ENCODE assay signal across 13 cellular contexts in the genomic region with DNA sequence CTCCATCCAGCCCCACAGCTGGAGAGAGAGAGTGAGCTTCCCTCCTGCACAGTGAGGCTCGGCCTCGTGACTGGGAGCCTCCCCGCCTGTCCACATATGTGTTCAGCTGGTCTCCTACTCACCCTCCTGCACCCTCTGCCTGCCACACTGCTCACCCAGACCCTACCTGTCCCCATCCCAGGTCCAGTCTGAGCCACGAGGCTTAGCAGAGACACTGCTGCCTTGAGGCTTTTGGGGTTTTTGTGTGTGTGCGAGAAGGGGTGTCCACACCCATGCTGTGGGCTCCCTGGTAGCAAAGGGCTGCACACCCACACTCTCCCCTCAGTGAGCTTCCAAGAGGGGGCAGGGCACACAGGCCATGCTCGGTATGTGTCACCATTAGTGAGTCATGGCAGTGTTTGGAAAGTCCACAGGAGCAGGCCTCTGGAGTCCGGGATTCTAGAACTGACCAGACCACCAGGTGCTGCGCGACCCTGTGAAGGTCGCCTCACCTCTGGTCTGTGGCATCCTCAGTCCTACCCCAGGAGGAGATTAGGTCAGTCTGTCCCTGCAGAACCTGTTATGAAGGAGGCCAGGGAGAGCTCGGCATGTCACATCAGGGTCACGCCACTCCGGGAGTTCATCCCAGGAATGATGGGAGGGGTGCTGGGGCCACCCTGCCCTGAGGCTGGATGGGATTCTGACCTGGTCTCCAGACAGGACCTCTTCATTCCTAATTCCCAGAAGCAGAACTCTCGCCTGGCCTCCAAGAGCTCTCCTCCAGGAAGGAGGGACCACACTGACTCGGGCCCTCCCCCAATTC. TPM values are rescaled to one million over a fixed set of nuclear protein-coding genes. Genes with fewer than 3 reads are reported as not detected.
DNase-seq lines count a peak whose midpoint lies in the region; ATAC-seq and TF ChIP-seq lines count a peak whose summit lies in the region.
"Had no signal": no experiment of that assay in that cellular context is flagged by ENCODE, and none has a peak within 500 bp of the region (broad histone marks: within the 10 kb centered on the region; RNA-seq: fewer than 3 reads in every experiment).

No MANE protein-coding gene starts in this region.

- H3K23ac ChIP-seq in trophoblast cell (ENCODE audit: low read length), result no peak overlapping the region

- no peak for TF ChIP-seq CTCF in CD4-positive, alpha-beta T cell (IDR thresholded peaks at IDR 0.05)
- TF ChIP-seq CTCF in prostate gland (IDR thresholded peaks at IDR 0.05), result no peak

- no peaks in the 10 kb centered on the region for H3K4me1 Mint-ChIP-seq in CD4-positive, alpha-beta T cell (ENCODE audit: low read depth)

- H2BK120ac ChIP-seq in trophoblast cell (ENCODE audit: insufficient read depth, low read length, poor library complexity), result peak overlapping the region; percentile 88

- peak; percentile 83 for DNase-seq in GM03348 (ENCODE audit: low spot score)
- peak; percentile 11 to 31 for DNase-seq in SW 1271 (lab: John Stamatoyannopoulos, UW)
- DNase-seq in fibroblast of peridontal ligament (ENCODE audit: extremely low read depth), result peak; percentile 45
- DNase-seq in trophoblast cell, result peak; percentile 65 to 75
- no peak for DNase-seq in CD4-positive, alpha-beta T cell
- no peak for DNase-seq in prostate gland (ENCODE audit: low spot score)
- DNase-seq in activated naive CD4-positive, alpha-beta T cell treated with Interleukin-2 at 50 U/mL for 16 hours, result no peak
- DNase-seq in midbrain (lab: John Stamatoyannopoulos, UW), result no peak
- DNase-seq: activated CD8-positive, alpha-beta memory T cell treated with anti-CD3 and anti-CD28 coated beads for 24 hours; DMS79 had no signal

- peaks cover 10% of the 10 kb centered on the region for H3K79me2 ChIP-seq in trophoblast cell (ENCODE audit: control insufficient read depth, insufficient read depth, low read length, poor library complexity)

- H4K12ac ChIP-seq in trophoblast cell (ENCODE audit: low read depth, low read length), result peak overlapping the region; percentile 20

- peak overlapping the region; percentile 77 for H2BK5ac ChIP-seq in trophoblast cell (ENCODE audit: low read depth, low read length, poor library complexity)

- peak overlapping the region; percentile 42 for H3K14ac ChIP-seq in trophoblast cell (ENCODE audit: low read length)

- no peak overlapping the region for H3K4me3 ChIP-seq in trophoblast cell (ENCODE audit: low read depth, low read length)
- no peak overlapping the region for H3K4me3 ChIP-seq in prostate gland
- H3K4me3 ChIP-seq: cardiac muscle cell, Peyer's patch, skin epidermis had no signal

- peaks cover 60% of the 10 kb centered on the region for H3K79me1 ChIP-seq in trophoblast cell (ENCODE audit: low read length)

- no peak overlapping the region for H3K27ac Mint-ChIP-seq in CD4-positive, alpha-beta T cell

- TF ChIP-seq POLR2A in prostate gland (IDR thresholded peaks at IDR 0.05), result no peak

- no CpG with 5 or more reads among the region's 15 CpGs for WGBS in trophoblast cell (ENCODE audit: extremely low coverage, insufficient coverage, insufficient read length)
- 81% methylated on average over 15 of the region's 15 CpGs for WGBS in prostate gland

- peak overlapping the region; percentile 53 for H2BK12ac ChIP-seq in trophoblast cell (ENCODE audit: low read length)

- peak overlapping the region; percentile 97 for H4K91ac ChIP-seq in trophoblast cell (ENCODE audit: low read depth, low read length)

- H3K27me3 Mint-ChIP-seq in CD4-positive, alpha-beta T cell, result no peaks in the 10 kb centered on the region

- H3K4me1 ChIP-seq in trophoblast cell (ENCODE audit: control insufficient read depth in 1 of 2, insufficient read depth in 2 of 2, low read length in 2 of 2) (peaks cover 41 to 45% of the 10 kb centered on the region in 2 experiments), prostate gland (replicated peaks) (no peaks in the 10 kb centered on the region)

- no peaks in the 10 kb centered on the region for H3K27me3 ChIP-seq in trophoblast cell (ENCODE audit: insufficient read depth, low read length)
- no peaks in the 10 kb centered on the region for H3K27me3 ChIP-seq in CD4-positive, alpha-beta T cell (ENCODE audit: control insufficient read depth, insufficient read depth, low read length)
- H3K27me3 ChIP-seq in prostate gland (replicated peaks; ENCODE audit: insufficient read depth), result no peaks in the 10 kb centered on the region
- H3K27me3 ChIP-seq: cardiac muscle cell, Peyer's patch had no signal

- no peaks in the 10 kb centered on the region for H3K36me3 Mint-ChIP-seq in CD4-positive, alpha-beta T cell (ENCODE audit: low read depth)

- no peak for ATAC-seq in CD4-positive, alpha-beta T cell (ENCODE audit: poor library complexity)

- peak overlapping the region; percentile 56 for H2AFZ ChIP-seq in trophoblast cell (ENCODE audit: insufficient read depth, low read length, poor library complexity)

- H3K9me3 ChIP-seq in trophoblast cell (ENCODE audit: insufficient read depth, low read depth, low read length) (peaks cover 4% of the 10 kb centered on the region), prostate gland (no peaks in the 10 kb centered on the region)
- H3K9me3 ChIP-seq in CD4-positive, alpha-beta T cell (ENCODE audit: control insufficient read depth, low read length), result no peaks in the 10 kb centered on the region
- H3K9me3 ChIP-seq: Peyer's patch had no signal

- H2AK5ac ChIP-seq in trophoblast cell (ENCODE audit: low read length), result peak overlapping the region; percentile 87

- intact Hi-C loops in CD4-positive, alpha-beta T cell (cut with DNase I, micrococcal nuclease), result no loop called here
- intact Hi-C loops in prostate gland (cut with DNase I), result no loop called here

- peak overlapping the region; percentile 35 for H3K4ac ChIP-seq in trophoblast cell (ENCODE audit: low read depth, low read length)

- H3K9me3 Mint-ChIP-seq in CD4-positive, alpha-beta T cell, result no peaks in the 10 kb centered on the region

- H3K9ac ChIP-seq in trophoblast cell (ENCODE audit: low read length), result no peak overlapping the region

- no peak overlapping the region for H3K4me2 ChIP-seq in trophoblast cell (ENCODE audit: low read length)

- peak overlapping the region; percentile 58 for H4K8ac ChIP-seq in trophoblast cell (ENCODE audit: low read depth, low read length)

- POLR2A ChIA-PET in CD4-positive, alpha-beta T cell (lab: Charles Lee), result no interaction called here

- H3K27ac ChIP-seq in trophoblast cell (ENCODE audit: low read depth, low read length) (peak overlapping the region; percentile 89), prostate gland (no peak overlapping the region)
- no peak overlapping the region for H3K27ac ChIP-seq in CD4-positive, alpha-beta T cell (ENCODE audit: low read depth, low read length)
- H3K27ac ChIP-seq: Peyer's patch had no signal

- H3K18ac ChIP-seq in trophoblast cell (ENCODE audit: low read length), result peak overlapping the region; percentile 81

- H3K4me3 Mint-ChIP-seq in CD4-positive, alpha-beta T cell, result no peak overlapping the region

- H3K36me3 ChIP-seq in trophoblast cell (ENCODE audit: control insufficient read depth in 1 of 2, insufficient read depth in 2 of 2, low read length in 2 of 2), result no peaks in the 10 kb centered on the region
- H3K36me3 ChIP-seq in prostate gland, result no peaks in the 10 kb centered on the region
- H3K36me3 ChIP-seq: cardiac muscle cell, Peyer's patch had no signal

- CTCF ChIA-PET in CD4-positive, alpha-beta T cell (lab: Charles Lee), result no interaction called here

RNA-seq across cellular contexts. Expression of a gene that starts 39.9 kb away (rescaled TPM):
- polyA plus RNA-seq in trophoblast cell (2013), result 108 and 116 TPM in 2 replicates
- total RNA-seq in CD4-positive, alpha-beta T cell, result 100 to 1,000 TPM; 244 to 254 TPM
- 10 to 100 TPM; 29.3 to 31.0 TPM for total RNA-seq in prostate gland

Comparison
In these comparisons a context has a peak if more than half of its experiments do, and no peak if none do; other contexts are left out.
1. DNase-seq: peak in GM03348 (single experiment), SW 1271 (2 of 2), fibroblast of peridontal ligament (single experiment) and trophoblast cell (2 of 2); none in CD4-positive, alpha-beta T cell (0 of 10), prostate gland (single experiment), activated naive CD4-positive, alpha-beta T cell treated with Interleukin-2 at 50 U/mL for 16 hours (single experiment) and midbrain (single experiment).
2. RNA of a gene that starts 39.9 kb away (total RNA-seq): 244 to 254 TPM in CD4-positive, alpha-beta T cell; 29.3 to 31.0 TPM in prostate gland; every median in the first group is over 4 times any median in the second.